In genomic region chr10:27506280-27506679, GRCh38 we compare ENCODE assay signal across 13 cellular contexts. TPM values are rescaled to one million over a fixed set of nuclear protein-coding genes. Genes with fewer than 3 reads are reported as not detected.
A peak's percentile ranks its signal among the peaks of the same experiment; 100 is the strongest.
DNase-seq lines count a peak whose midpoint lies in the region; ATAC-seq, FAIRE-seq and TF ChIP-seq lines count a peak whose summit lies in the region.
"Had no signal": no experiment of that assay in that cellular context is flagged by ENCODE, and none has a peak within 500 bp of the region (broad histone marks: within the 10 kb centered on the region; RNA-seq: fewer than 3 reads in every experiment).

No MANE protein-coding gene starts in this region.

- H2AFZ ChIP-seq in K562 (ENCODE audit: low read depth, low read length) (no peak overlapping the region), neural cell (ENCODE audit: low read depth, low read length) (no peak overlapping the region)

- H3K27ac ChIP-seq in CD8-positive, alpha-beta T cell (ENCODE audit: low read depth, low read length) = no peak overlapping the region
- H3K27ac ChIP-seq in K562 (ENCODE audit: extremely low read depth, low read depth, low read length) (peak overlapping the region; percentile 27; the same call in 2 of the 3 replicates), neural cell (ENCODE audit: low read length) (no peak overlapping the region)
- H3K27ac ChIP-seq: HL-60, pancreas had no signal

- TF ChIP-seq EP300 in K562 (IDR thresholded peaks at IDR 0.05; ENCODE audit: low read length) (no peak), neural cell (conservative IDR thresholded peaks at IDR 0.05; ENCODE audit: poor library complexity, severe bottlenecking) (no peak)

- intact Hi-C loops in CD8-positive, alpha-beta T cell (cut with DNase I, micrococcal nuclease) = loop anchor here (5.0 to 10.0 kb wide), 5 partner anchors 36 to 1169 kb away; partner anchors contain the start of genes ABI1 (in 1 of the 2), BAMBI (in 1 of the 2) and MPP7 (in 1 of the 2)
- intact Hi-C loops in K562 (cut with micrococcal nuclease) = no loop called here

- H3K79me2 ChIP-seq in K562 (ENCODE audit: control insufficient read depth, insufficient read depth, low read length) = peaks cover 71% of the 10 kb centered on the region
- peaks cover 50% of the 10 kb centered on the region for H3K79me2 ChIP-seq in neural cell (replicated peaks; ENCODE audit: insufficient read depth, low read length)

- BruUV-seq in K562 (replicated peaks; lab: Mats Ljungman, UMichigan) = no TSS peak

- H4K20me1 ChIP-seq in K562 (replicated peaks; ENCODE audit: control insufficient read depth, insufficient read depth, low read length) (peaks cover 2% of the 10 kb centered on the region; the same call in 1 of the 2 replicates), neural cell (ENCODE audit: insufficient read depth) (no peaks in the 10 kb centered on the region)

- H3K9me3 ChIP-seq in CD8-positive, alpha-beta T cell (ENCODE audit: low read length) = no peaks in the 10 kb centered on the region
- no peaks in the 10 kb centered on the region for H3K9me3 ChIP-seq in K562 (replicated peaks; ENCODE audit: control insufficient read depth, insufficient read depth, low read depth, low read length)
- no peaks in the 10 kb centered on the region for H3K9me3 ChIP-seq in neural cell (ENCODE audit: low read length)
- H3K9me3 ChIP-seq: pancreas had no signal

- no peak for DNase-seq in CD8-positive, alpha-beta T cell
- DNase-seq in K562 (ENCODE audit: extremely low read depth in 1 of 4, low spot score in 3 of 4) (no peak), RCC 7860 (ENCODE audit: low spot score) (no peak), NCI-H82 treated with DMSO at 0.1 percent for 48 hours (lab: John Stamatoyannopoulos, UW; ENCODE audit: unreplicated experiment) (no peak)
- DNase-seq: activated CD8-positive, alpha-beta memory T cell treated with anti-CD3 and anti-CD28 coated beads, Interleukin-2, amount 50 U/mL, for 48 hours; NCI-H187 treated with DMSO at 0.1 percent for 48 hours; pancreas; SHP77 had no signal

- TF ChIP-seq CTCF in CD8-positive, alpha-beta T cell (IDR thresholded peaks at IDR 0.05) = no peak
- TF ChIP-seq CTCF in K562 (IDR thresholded peaks at IDR 0.05 in 2 of 3, conservative IDR thresholded peaks at IDR 0.05 in 1 of 3; ENCODE audit: insufficient read depth in 2 of 3, low read depth in 1 of 3, low read length in 3 of 3) (no peak), neural cell (IDR thresholded peaks at IDR 0.05; ENCODE audit: poor library complexity, severe bottlenecking) (no peak)

- H3K36me3 ChIP-seq in CD8-positive, alpha-beta T cell (ENCODE audit: insufficient read depth, low read length) = no peaks in the 10 kb centered on the region
- H3K36me3 ChIP-seq in K562 (ENCODE audit: control insufficient read depth, insufficient read depth, low read length) (peaks cover 34% of the 10 kb centered on the region), neural cell (ENCODE audit: insufficient read depth, low read length) (no peaks in the 10 kb centered on the region)

- H3K4me2 ChIP-seq in K562 (ENCODE audit: insufficient read depth, low read length) = peak overlapping the region; percentile 74
- no peak overlapping the region for H3K4me2 ChIP-seq in neural cell (ENCODE audit: low read length)

- no peak for TF ChIP-seq RAD21 in K562 (CRISPR knock-in tag; conservative IDR thresholded peaks at IDR 0.05 in 1 of 2, IDR thresholded peaks at IDR 0.05 in 1 of 2)
- no peak for TF ChIP-seq RAD21 in neural cell (conservative IDR thresholded peaks at IDR 0.05)

- H3K27me3 Mint-ChIP-seq in CD8-positive, alpha-beta T cell (ENCODE audit: low read depth) = no peaks in the 10 kb centered on the region
- H3K27me3 Mint-ChIP-seq in IgD-negative memory B cell = no peaks in the 10 kb centered on the region
- H3K27me3 Mint-ChIP-seq: dendritic cell treated with granulocyte-macrophage colony-stimulating factor and Interleukin-4, amounts not matched to agents 40 ng/mL and 50 ng/mL, for 4 days had no signal

- peaks cover 36% of the 10 kb centered on the region for H3K4me1 ChIP-seq in CD8-positive, alpha-beta T cell (ENCODE audit: insufficient read depth, low read length)
- H3K4me1 ChIP-seq in K562 (replicated peaks in 1 of 2; ENCODE audit: control insufficient read depth in 2 of 2, insufficient read depth in 2 of 2, low read length in 2 of 2) = peaks cover 11 to 13% of the 10 kb centered on the region in 2 experiments; a peak in 3 of 5 replicates

- H3K4me1 Mint-ChIP-seq in CD8-positive, alpha-beta T cell (ENCODE audit: low read depth) = peaks cover 67% of the 10 kb centered on the region
- H3K4me1 Mint-ChIP-seq in IgD-negative memory B cell = peaks cover 34 to 46% (median 41%) of the 10 kb centered on the region in 3 donors

- peak overlapping the region; percentile 31 to 41; a peak in 2 of 4 replicates for H3K9ac ChIP-seq in K562 (ENCODE audit: insufficient read depth in 1 of 2, low read depth in 2 of 2, low read length in 2 of 2)
- no peak overlapping the region for H3K9ac ChIP-seq in neural cell (ENCODE audit: low read length)

- peak overlapping the region; percentile 75 for H3K4me3 Mint-ChIP-seq in CD8-positive, alpha-beta T cell
- peak overlapping the region in 3 of 4 donors; percentile 77 to 93 (median 90) for H3K4me3 Mint-ChIP-seq in IgD-negative memory B cell

- no peak overlapping the region for H3K27ac Mint-ChIP-seq in CD8-positive, alpha-beta T cell
- H3K27ac Mint-ChIP-seq in IgD-negative memory B cell = peak overlapping the region in 1 of 3 donors; percentile 27
- H3K27ac Mint-ChIP-seq: dendritic cell treated with granulocyte-macrophage colony-stimulating factor and Interleukin-4, amounts not matched to agents 40 ng/mL and 50 ng/mL, for 4 days had no signal

- H3K9me1 ChIP-seq in K562 (ENCODE audit: control insufficient read depth, insufficient read depth, low read length) = no peaks in the 10 kb centered on the region

- CTCF ChIA-PET in CD8-positive, alpha-beta T cell (lab: Charles Lee) = no interaction called here
- CTCF ChIA-PET in K562 (lab: Yijun Ruan, JAX; ENCODE audit: low intra/inter-chr PET ratio) = no interaction called here

- peaks cover 45% of the 10 kb centered on the region for H3K36me3 Mint-ChIP-seq in CD8-positive, alpha-beta T cell
- H3K36me3 Mint-ChIP-seq in IgD-negative memory B cell = peaks cover 10% of the 10 kb centered on the region

- H3K4me3 ChIP-seq in CD8-positive, alpha-beta T cell (ENCODE audit: low read depth, low read length) = no peak overlapping the region
- H3K4me3 ChIP-seq in K562 (no peak overlapping the region), neural cell (ENCODE audit: low read length) (peak overlapping the region; percentile 83)

- no peaks in the 10 kb centered on the region for H3F3A ChIP-seq in neural cell (ENCODE audit: insufficient read depth, low read length, poor library complexity, severe bottlenecking)

- in situ Hi-C loops in K562 (cut with MboI) = no loop called here

- no peaks in the 10 kb centered on the region for H3K27me3 ChIP-seq in CD8-positive, alpha-beta T cell (ENCODE audit: insufficient read depth, low read length)
- no peaks in the 10 kb centered on the region for H3K27me3 ChIP-seq in K562 (ENCODE audit: control insufficient read depth in 2 of 2, insufficient read depth in 2 of 2, low read length in 2 of 2)
- H3K27me3 ChIP-seq in neural cell (ENCODE audit: insufficient read depth, low read depth, low read length) = no peaks in the 10 kb centered on the region
- H3K27me3 ChIP-seq: pancreas had no signal

- FAIRE-seq in K562 (lab: Jason Lieb, UNC) (peak; percentile 11), RCC 7860 (lab: Jason Lieb, UNC) (no peak)
- FAIRE-seq: pancreas had no signal

- WGBS in K562 (ENCODE audit: insufficient coverage, low coverage, missing lambda C conversion rate) = 35% methylated on average over 4 of the region's 4 CpGs

- no peaks in the 10 kb centered on the region for H3K9me2 ChIP-seq in neural cell (ENCODE audit: insufficient read depth, low read length)

- ATAC-seq in CD8-positive, alpha-beta T cell = no peak
- ATAC-seq in K562 = no peak
- ATAC-seq in HG02759 (IDR thresholded peaks at IDR 0.05; ENCODE audit: unreplicated experiment) = no peak
- ATAC-seq: pancreas had no signal

- POLR2A ChIA-PET in CD8-positive, alpha-beta T cell (lab: Charles Lee) = no interaction called here
- POLR2A ChIA-PET in K562 (lab: Yijun Ruan, JAX) = interaction anchor here (1.0 to 2.8 kb wide), 2 partner anchors 8 to 23 kb away, joined by 4 to 10 read pairs; no protein-coding TSS in a partner anchor

- no peaks in the 10 kb centered on the region for H3K9me3 Mint-ChIP-seq in CD8-positive, alpha-beta T cell
- H3K9me3 Mint-ChIP-seq in IgD-negative memory B cell = no peaks in the 10 kb centered on the region
- H3K9me3 Mint-ChIP-seq: dendritic cell treated with granulocyte-macrophage colony-stimulating factor and Interleukin-4, amounts not matched to agents 40 ng/mL and 50 ng/mL, for 4 days had no signal

- TF ChIP-seq POLR2A in K562 (conservative IDR thresholded peaks at IDR 0.05) = no peak

TF ChIP-seq in K562, 482 proteins besides CTCF, POLR2A, EP300 and RAD21 (continues in another document):
- TF ChIP-seq CBX5 (IDR thresholded peaks at IDR 0.05; ENCODE audit: borderline replicate concordance, low read depth) (no peak), ZNF77 (CRISPR knock-in tag; IDR thresholded peaks at IDR 0.05) (no peak), KLF1 (tag; IDR thresholded peaks at IDR 0.05) (no peak)

TF ChIP-seq in neural cell, 6 proteins besides CTCF, POLR2A, EP300 and RAD21 (continues in another document):
- TF ChIP-seq POLR2AphosphoS5 (IDR thresholded peaks at IDR 0.05) = no peak
- no peak for TF ChIP-seq SMC3 (conservative IDR thresholded peaks at IDR 0.05; ENCODE audit: poor library complexity)

RNA-seq across cellular contexts. Expression of gene RAB18, which starts 2.2 kb away (rescaled TPM):
- 100 to 1,000 TPM; 130 to 146 TPM for total RNA-seq in CD8-positive, alpha-beta T cell
- polyA plus RNA-seq in IgD-negative memory B cell (49.3 TPM), K562 (2011; rRNA removed) (29.5 and 41.0 TPM in 2 replicates), K562 (2014; fragmentation: Illumina TruSeq; extraction: Trizol) (19.6 and 21.4 TPM in 2 replicates), K562 (2014; fragmentation: Nextera tagmentation; extraction: Ambion mirVana) (10 to 100 TPM; 38.6 to 46.3 TPM), K562 (2014; rRNA removed) (21.8 and 22.7 TPM in 2 replicates), neural cell (84.1 and 122 TPM in 2 replicates)
- total RNA-seq in K562 (2011; cell fraction: chromatin; rRNA removed; ENCODE audit: low replicate concordance) = 28.2 and 92.9 TPM in 2 replicates
- 12.0 and 14.6 TPM in 2 replicates for total RNA-seq in K562 (2011; cell fraction: nucleolus; rRNA removed)
- total RNA-seq in K562 (2011; cell fraction: nucleoplasm; rRNA removed) = 50.4 and 96.9 TPM in 2 replicates
- total RNA-seq in K562 (2014; rRNA removed) (10.5 and 11.2 TPM in 2 replicates), K562 (2014; rRNA removed; fragmentation: Illumina TruSeq; extraction: Trizol) (35.9 and 42.1 TPM in 2 replicates), K562 (2015; rRNA removed; fragmentation: Illumina TruSeq; extraction: Trizol) (23.5 and 30.0 TPM in 2 replicates), K562 (2021) (32.5 and 37.4 TPM in 2 replicates)
- polyA plus RNA-seq in K562 (2011; cell fraction: cytosol; rRNA removed) = 4.5 and 9.8 TPM in 2 replicates
- polyA plus RNA-seq in K562 (2011; cell fraction: nucleus; rRNA removed) = 14.9 and 40.7 TPM in 2 replicates
- 23.9 and 29.4 TPM in 2 replicates for polyA plus RNA-seq in K562 (2012)
- 27.8 and 27.9 TPM in 2 replicates for polyA minus RNA-seq in K562 (2011; rRNA and poly(A)+ RNA removed)
- 6.9 and 13.0 TPM in 2 replicates for polyA minus RNA-seq in K562 (2011; cell fraction: cytosol; rRNA and poly(A)+ RNA removed)
- 19.4 and 34.5 TPM in 2 replicates for polyA minus RNA-seq in K562 (2011; cell fraction: nucleus; rRNA and poly(A)+ RNA removed)
- polyA minus RNA-seq in neural cell = 119 and 127 TPM in 2 replicates
